19 cellular contexts compared by ENCODE assay signal in the genomic region with DNA sequence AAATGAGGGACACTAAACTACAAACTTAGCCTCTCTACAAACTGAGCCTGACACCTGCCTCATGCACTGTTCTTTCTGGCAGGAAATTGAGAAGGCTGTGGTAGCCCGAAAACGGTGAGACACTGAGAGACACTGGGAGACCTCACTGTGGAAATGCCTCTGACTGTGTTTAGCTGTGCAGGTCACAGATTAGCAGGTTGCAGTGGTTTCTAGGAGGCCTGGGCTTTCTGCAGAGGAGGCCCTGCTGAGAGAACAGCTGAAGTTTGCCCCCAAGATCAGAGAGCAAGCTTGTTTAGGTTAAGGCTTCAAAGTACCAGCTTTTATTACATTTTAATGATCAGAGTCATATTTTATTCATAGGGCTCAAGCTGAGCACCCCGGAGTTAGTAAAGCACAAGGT.
"Had no signal": no experiment of that assay in that cellular context is flagged by ENCODE, and none has a peak within 500 bp of the region (broad histone marks: within the 10 kb centered on the region; RNA-seq: fewer than 3 reads in every experiment).

No MANE protein-coding gene starts in this region.

- H3K27ac Mint-ChIP-seq: activated B cell treated with CpG ODN at 0.5 μM for 24 hours; activated CD4-positive, alpha-beta T cell treated with anti-CD3 and anti-CD28 coated beads, Interleukin-2, amount 10 ng/mL, durations not matched to agents 7 days and 5 days; activated T-helper 17 cell treated with anti-CD3 and anti-CD28 coated beads, Interleukin-2, amount 50 U/mL, for 72 hours; stimulated activated effector memory CD8-positive, alpha-beta T cell treated with anti-CD3 and anti-CD28 coated beads, Interleukin-12 subunit alpha, Interleukin-12 subunit beta, amount 100 ng/mL, for 72 hours had no signal

- H3K36me3 ChIP-seq: adrenal gland, left ventricle myocardium inferior, tibial artery, uterus had no signal

- ATAC-seq: activated T-helper 17 cell treated with anti-CD3 and anti-CD28 coated beads, Interleukin-2, amount 50 U/mL, for 72 hours; foreskin keratinocyte; right cardiac atrium; stimulated activated effector memory CD8-positive, alpha-beta T cell treated with anti-CD3 and anti-CD28 coated beads, Interleukin-12 subunit alpha, Interleukin-12 subunit beta, amount 100 ng/mL, for 72 hours had no signal

- H3K4me1 ChIP-seq: adrenal gland, foreskin keratinocyte, left ventricle myocardium inferior, tibial artery, uterus had no signal

- H3K9me3 ChIP-seq: adrenal gland, left ventricle myocardium inferior, tibial artery, uterus had no signal

- H3K27me3 Mint-ChIP-seq: activated CD4-positive, alpha-beta T cell treated with anti-CD3 and anti-CD28 coated beads, Interleukin-2, amount 10 ng/mL, durations not matched to agents 7 days and 5 days had no signal

- H3K27ac ChIP-seq: adrenal gland, coronary artery, foreskin keratinocyte, left ventricle myocardium inferior, tibial artery, uterus had no signal

- H3K4me1 Mint-ChIP-seq: activated B cell treated with CpG ODN at 0.5 μM for 24 hours; activated CD4-positive, alpha-beta T cell treated with anti-CD3 and anti-CD28 coated beads, Interleukin-2, amount 10 ng/mL, durations not matched to agents 7 days and 5 days; activated T-helper 17 cell treated with anti-CD3 and anti-CD28 coated beads, Interleukin-2, amount 50 U/mL, for 72 hours; stimulated activated effector memory CD8-positive, alpha-beta T cell treated with anti-CD3 and anti-CD28 coated beads, Interleukin-12 subunit alpha, Interleukin-12 subunit beta, amount 100 ng/mL, for 72 hours had no signal

- H3K36me3 Mint-ChIP-seq: stimulated activated effector memory CD8-positive, alpha-beta T cell treated with anti-CD3 and anti-CD28 coated beads, Interleukin-12 subunit alpha, Interleukin-12 subunit beta, amount 100 ng/mL, for 72 hours had no signal

- H3K9me3 Mint-ChIP-seq: activated B cell treated with CpG ODN at 0.5 μM for 24 hours; activated CD4-positive, alpha-beta T cell treated with anti-CD3 and anti-CD28 coated beads, Interleukin-2, amount 10 ng/mL, durations not matched to agents 7 days and 5 days; activated T-helper 17 cell treated with anti-CD3 and anti-CD28 coated beads, Interleukin-2, amount 50 U/mL, for 72 hours had no signal

- H3K27me3 ChIP-seq: adrenal gland, uterus had no signal

- DNase-seq: activated B cell treated with CpG ODN at 0.5 μM for 24 hours; activated CD4-positive, alpha-beta T cell treated with anti-CD3 and anti-CD28 coated beads, Interleukin-2, amount 10 ng/mL, durations not matched to agents 7 days and 5 days; activated CD8-positive, alpha-beta memory T cell treated with anti-CD3 and anti-CD28 coated beads for 24 hours; activated naive CD4-positive, alpha-beta T cell treated with anti-CD3 and anti-CD28 coated beads, Interleukin-2, amount 50 U/mL, for 16 hours; activated T-cell treated with anti-CD3 and anti-CD28 coated beads for 4 hours; adrenal gland; caudate nucleus; effector CD4-positive, alpha-beta T cell; foreskin keratinocyte; left ventricle myocardium inferior; mesendoderm; posterior cingulate gyrus; right cardiac atrium; tibial artery; uterus had no signal

- H3K4me3 ChIP-seq: adrenal gland, coronary artery, left ventricle myocardium inferior, smooth muscle cell, tibial artery, uterus had no signal

- H3K4me3 Mint-ChIP-seq: activated B cell treated with CpG ODN at 0.5 μM for 24 hours; activated CD4-positive, alpha-beta T cell treated with anti-CD3 and anti-CD28 coated beads, Interleukin-2, amount 10 ng/mL, durations not matched to agents 7 days and 5 days; activated T-helper 17 cell treated with anti-CD3 and anti-CD28 coated beads, Interleukin-2, amount 50 U/mL, for 72 hours; stimulated activated effector memory CD8-positive, alpha-beta T cell treated with anti-CD3 and anti-CD28 coated beads, Interleukin-12 subunit alpha, Interleukin-12 subunit beta, amount 100 ng/mL, for 72 hours had no signal
